ENCODE assay signal across 24 cellular contexts in the genomic region with DNA sequence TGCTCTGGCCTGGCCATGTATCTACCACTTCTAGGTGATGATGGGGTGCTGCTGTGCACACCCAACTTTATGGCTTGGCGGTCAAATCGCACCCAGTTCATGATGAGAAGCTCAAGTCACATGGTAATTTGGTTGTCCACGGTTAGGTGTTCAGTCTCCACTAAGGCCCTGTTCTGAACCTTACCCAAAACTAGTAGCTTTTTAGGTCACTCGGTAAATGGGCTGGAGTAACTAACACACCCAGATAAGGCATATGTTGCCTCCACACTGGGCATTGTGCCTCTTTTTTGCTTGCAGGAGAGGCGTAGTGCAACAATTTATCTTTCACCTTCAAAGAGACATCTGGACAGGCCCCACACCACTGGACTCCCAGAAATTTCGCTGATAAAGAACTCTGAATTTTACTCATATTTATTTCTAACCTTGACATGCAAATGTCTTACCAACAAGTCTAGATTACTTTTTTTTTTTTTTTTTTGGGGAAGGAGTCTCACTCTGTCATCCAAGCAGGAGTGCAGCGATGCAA. TPM values are rescaled to one million over a fixed set of nuclear protein-coding genes. Genes with fewer than 3 reads are reported as not detected.
"Had no signal": no experiment of that assay in that cellular context is flagged by ENCODE, and none has a peak within 500 bp of the region (broad histone marks: within the 10 kb centered on the region; RNA-seq: fewer than 3 reads in every experiment).

No MANE protein-coding gene starts in this region.

- H3K27ac ChIP-seq: RWPE1 had no signal

- H3K9ac ChIP-seq: SK-N-SH had no signal

- H3K9me3 ChIP-seq: SK-N-SH had no signal

- DNase-seq: KBM-7, MV-4-11, NCI-H1048, NCI-H1105, NCI-H1417, NCI-H1436 treated with DMSO at 0.1 percent for 48 hours, NCI-H1694, NCI-H187 treated with DMSO at 0.1 percent for 48 hours, NCI-H2029 treated with DMSO at 0.1 percent for 48 hours, NCI-H2227 treated with DMSO at 0.1 percent for 48 hours, NCI-H446, NCI-H510A, NCI-H524 treated with DMSO at 0.1 percent for 48 hours, NCI-H69, NCI-H774, PC-3, SHP77, SK-N-SH, SW 1271, T-cell had no signal

- H3K4me2 ChIP-seq: SK-N-SH had no signal

- ATAC-seq: HepG2, Panc1, PC-3, T-cell had no signal

RNA-seq across cellular contexts. Expression of gene PTGES, which starts 16.8 kb away (rescaled TPM):
- total RNA-seq: T-cell had no signal
- polyA plus RNA-seq: HepG2, IgD-negative memory B cell had no signal
